Comparison of ENCODE assay signal across 1 cellular context in genomic region chr15:99095626-99096025, GRCh38.
TF ChIP-seq lines count a peak whose summit lies in the region.

No MANE protein-coding gene starts in this region.

TF ChIP-seq in WTC11, 78 proteins besides CTCF, POLR2A, EP300 and RAD21 (continued from another document):
- TF ChIP-seq ARID4B (CRISPR knock-in tag; IDR thresholded peaks at IDR 0.05; ENCODE audit: borderline replicate concordance) (no peak), CBFB (CRISPR knock-in tag; IDR thresholded peaks at IDR 0.05; ENCODE audit: low read depth) (no peak), PRDM15 (CRISPR knock-in tag; IDR thresholded peaks at IDR 0.05) (no peak), CDX4 (CRISPR knock-in tag; IDR thresholded peaks at IDR 0.05; ENCODE audit: borderline replicate concordance) (no peak), E2F4 (CRISPR knock-in tag; IDR thresholded peaks at IDR 0.05; ENCODE audit: borderline replicate concordance, low read depth) (no peak), ZBTB43 (CRISPR knock-in tag; IDR thresholded peaks at IDR 0.05) (no peak)
